Comparison of ENCODE assay signal across 8 cellular contexts in the genomic region with DNA sequence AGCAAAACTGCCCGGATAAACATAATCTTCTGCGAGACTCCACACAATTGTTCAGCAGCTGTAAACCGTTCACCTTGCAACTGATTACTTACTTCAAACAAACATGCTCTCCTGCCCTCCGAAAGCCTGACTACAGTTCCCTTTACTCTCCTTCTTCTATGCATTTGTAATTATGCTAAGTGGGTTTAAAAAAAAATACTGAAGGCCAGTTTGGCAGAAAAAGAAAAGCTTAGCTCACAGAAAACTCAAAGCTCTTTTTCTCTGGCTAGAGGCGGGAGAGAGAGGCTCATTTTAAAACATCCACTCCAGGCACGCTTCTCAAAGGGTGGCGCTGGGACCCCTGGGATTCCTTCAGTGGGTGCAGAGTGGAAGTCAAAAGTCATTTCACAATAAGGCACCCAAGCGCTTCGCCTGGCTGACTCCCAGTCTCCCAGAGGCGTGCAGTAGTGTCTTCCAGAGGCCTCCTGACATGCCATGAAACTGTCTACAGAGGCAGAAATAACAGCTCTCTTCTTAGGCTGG. TPM values are rescaled to one million over a fixed set of nuclear protein-coding genes. Genes with fewer than 3 reads are reported as not detected.
DNase-seq lines count a peak whose midpoint lies in the region; ATAC-seq and TF ChIP-seq lines count a peak whose summit lies in the region.

No MANE protein-coding gene starts in this region.

- peak overlapping the region; percentile 87 to 95 (median 90) for H3K4me3 Mint-ChIP-seq in CD4-positive, CD25-positive, alpha-beta regulatory T cell
- H3K4me3 Mint-ChIP-seq in naive thymus-derived CD4-positive, alpha-beta T cell: peak overlapping the region; percentile 75 to 90 (median 89)

- no peak for ATAC-seq in CD4-positive, CD25-positive, alpha-beta regulatory T cell (ENCODE audit: low read depth in 2 of 2)
- ATAC-seq in Panc1 (peak; percentile 50), HG02884 (IDR thresholded peaks at IDR 0.05; ENCODE audit: unreplicated experiment) (no peak), HG03442 (IDR thresholded peaks at IDR 0.05; ENCODE audit: unreplicated experiment) (no peak)
- no peak for ATAC-seq in naive thymus-derived CD4-positive, alpha-beta T cell

- TF ChIP-seq CTCF in Panc1 (IDR thresholded peaks at IDR 0.05): no peak

- H3K9me3 Mint-ChIP-seq in CD4-positive, CD25-positive, alpha-beta regulatory T cell: no peaks in the 10 kb centered on the region
- H3K9me3 Mint-ChIP-seq in naive thymus-derived CD4-positive, alpha-beta T cell: no peaks in the 10 kb centered on the region

- H3K9me3 ChIP-seq in CD4-positive, CD25-positive, alpha-beta regulatory T cell (ENCODE audit: control insufficient read depth in 2 of 2, low read length in 2 of 2): no peaks in the 10 kb centered on the region
- H3K9me3 ChIP-seq in Panc1 (ENCODE audit: control insufficient read depth, insufficient read depth, low read depth, low read length): no peaks in the 10 kb centered on the region
- H3K9me3 ChIP-seq in naive thymus-derived CD4-positive, alpha-beta T cell (ENCODE audit: control insufficient read depth in 2 of 3, low read length in 3 of 3): no peaks in the 10 kb centered on the region

- H3K4me1 ChIP-seq in CD4-positive, CD25-positive, alpha-beta regulatory T cell (ENCODE audit: control insufficient read depth, insufficient read depth, low read length, poor library complexity, severe bottlenecking): peaks cover 22% of the 10 kb centered on the region
- H3K4me1 ChIP-seq in Panc1 (ENCODE audit: control insufficient read depth, insufficient read depth, low read length): peaks cover 4% of the 10 kb centered on the region; the same call in 1 of the 2 replicates
- H3K4me1 ChIP-seq in naive thymus-derived CD4-positive, alpha-beta T cell (ENCODE audit: control insufficient read depth in 2 of 2, insufficient read depth in 2 of 2, low read length in 2 of 2): peaks cover 0 to 10% of the 10 kb centered on the region in 2 donors

- CTCF ChIA-PET in Panc1 (lab: Charles Lee): no interaction called here
- CTCF ChIA-PET in naive thymus-derived CD4-positive, alpha-beta T cell (lab: Charles Lee): no interaction called here

- H3K4me3 ChIP-seq in CD4-positive, CD25-positive, alpha-beta regulatory T cell (ENCODE audit: low read depth, low read length): peak overlapping the region; percentile 73
- peak overlapping the region; percentile 56 to 61 for H3K4me3 ChIP-seq in Panc1 (ENCODE audit: low read depth in 2 of 2, low read length in 2 of 2)
- H3K4me3 ChIP-seq in naive thymus-derived CD4-positive, alpha-beta T cell (ENCODE audit: low read length): no peak overlapping the region

- no peaks in the 10 kb centered on the region for H3K27me3 ChIP-seq in CD4-positive, CD25-positive, alpha-beta regulatory T cell (ENCODE audit: control insufficient read depth, insufficient read depth, low read length)
- H3K27me3 ChIP-seq in Panc1 (ENCODE audit: control insufficient read depth, insufficient read depth, low read length): no peaks in the 10 kb centered on the region
- no peaks in the 10 kb centered on the region for H3K27me3 ChIP-seq in naive thymus-derived CD4-positive, alpha-beta T cell (ENCODE audit: control insufficient read depth in 2 of 2, insufficient read depth in 2 of 2, low read length in 2 of 2)

- no peak for DNase-seq in CD4-positive, CD25-positive, alpha-beta regulatory T cell
- no peak for DNase-seq in Panc1 (ENCODE audit: low read depth, low spot score)
- DNase-seq in epithelial cell of prostate (ENCODE audit: low read depth, low spot score): no peak
- no peak for DNase-seq in naive thymus-derived CD4-positive, alpha-beta T cell
- DNase-seq in HuH-7.5 (ENCODE audit: low spot score): no peak
- no peak for DNase-seq in mucosa of gallbladder (ENCODE audit: low spot score)

- POLR2A ChIA-PET in Panc1 (lab: Charles Lee): no interaction called here
- POLR2A ChIA-PET in naive thymus-derived CD4-positive, alpha-beta T cell (lab: Charles Lee): no interaction called here

- H3K36me3 Mint-ChIP-seq in CD4-positive, CD25-positive, alpha-beta regulatory T cell: peaks cover 6% of the 10 kb centered on the region
- H3K36me3 Mint-ChIP-seq in naive thymus-derived CD4-positive, alpha-beta T cell: peaks cover 0 to 4% (median 0%) of the 10 kb centered on the region in 5 donors

- H3K27ac ChIP-seq in CD4-positive, CD25-positive, alpha-beta regulatory T cell (ENCODE audit: insufficient read depth, low read length, poor library complexity, severe bottlenecking): no peak overlapping the region
- H3K27ac ChIP-seq in Panc1 (ENCODE audit: low read length): peak overlapping the region; percentile 74
- H3K27ac ChIP-seq in epithelial cell of prostate: peak overlapping the region; percentile 43
- peak overlapping the region; percentile 77 for H3K27ac ChIP-seq in naive thymus-derived CD4-positive, alpha-beta T cell (ENCODE audit: low read depth, low read length)

- intact Hi-C loops in Panc1 (cut with micrococcal nuclease; ENCODE audit: unreplicated experiment): no loop called here
- intact Hi-C loops in naive thymus-derived CD4-positive, alpha-beta T cell (cut with micrococcal nuclease): loop anchor here in 1 of 2 donors (5.0 kb wide), 1 partner anchor 1047 kb away; a partner anchor contains a TSS

- in situ Hi-C loops in Panc1 (cut with HindIII; ENCODE audit: low pct_unique_long_range_greater_than_20kb, low sequenced_read_pairs): no loop called here

- peak overlapping the region; percentile 64 to 92 (median 87) for H3K27ac Mint-ChIP-seq in CD4-positive, CD25-positive, alpha-beta regulatory T cell
- peak overlapping the region; percentile 41 to 94 (median 88) for H3K27ac Mint-ChIP-seq in naive thymus-derived CD4-positive, alpha-beta T cell

- TSS peak; percentile 75 for BruUV-seq in Panc1 (replicated peaks; lab: Mats Ljungman, UMichigan)

- H3K27me3 Mint-ChIP-seq in CD4-positive, CD25-positive, alpha-beta regulatory T cell: no peaks in the 10 kb centered on the region
- no peaks in the 10 kb centered on the region for H3K27me3 Mint-ChIP-seq in naive thymus-derived CD4-positive, alpha-beta T cell

- no peaks in the 10 kb centered on the region for H3K36me3 ChIP-seq in CD4-positive, CD25-positive, alpha-beta regulatory T cell (ENCODE audit: control insufficient read depth, insufficient read depth, low read length)
- no peaks in the 10 kb centered on the region for H3K36me3 ChIP-seq in Panc1 (ENCODE audit: control insufficient read depth, insufficient read depth, low read length)
- peaks cover 0 to 7% (median 0%) of the 10 kb centered on the region in 3 experiments for H3K36me3 ChIP-seq in naive thymus-derived CD4-positive, alpha-beta T cell (ENCODE audit: control insufficient read depth in 2 of 3, insufficient read depth in 3 of 3, low read length in 3 of 3)

- H3K4me1 Mint-ChIP-seq in CD4-positive, CD25-positive, alpha-beta regulatory T cell: peaks cover 18 to 49% (median 27%) of the 10 kb centered on the region in 4 donors
- peaks cover 15 to 39% (median 30%) of the 10 kb centered on the region in 7 donors for H3K4me1 Mint-ChIP-seq in naive thymus-derived CD4-positive, alpha-beta T cell

RNA-seq across cellular contexts. Expression of a gene that starts 1.9 kb away (rescaled TPM):
- 18.4 TPM for total RNA-seq in CD4-positive, CD25-positive, alpha-beta regulatory T cell
- 10 to 100 TPM; 16.5 to 21.8 (median 19.2) TPM for polyA plus RNA-seq in CD4-positive, CD25-positive, alpha-beta regulatory T cell
- total RNA-seq in Panc1 (2021; ENCODE audit: unreplicated experiment) (20.1 TPM), mucosa of gallbladder (61.4 TPM)
- 21.8 TPM for polyA plus RNA-seq in Panc1 (2012; ENCODE audit: insufficient read length)
- total RNA-seq in naive thymus-derived CD4-positive, alpha-beta T cell: 10 to 100 TPM; 15.6 to 26.2 (median 20.4) TPM
- 10 to 100 TPM; 15.0 to 16.2 TPM for polyA plus RNA-seq in naive thymus-derived CD4-positive, alpha-beta T cell

RNA-seq across cellular contexts. Expression of a gene that starts 1.9 kb away (rescaled TPM):
- 19.5 TPM for total RNA-seq in CD4-positive, CD25-positive, alpha-beta regulatory T cell
- 10 to 100 TPM; 28.5 to 39.2 (median 32.5) TPM for polyA plus RNA-seq in CD4-positive, CD25-positive, alpha-beta regulatory T cell
- total RNA-seq in Panc1 (2021; ENCODE audit: unreplicated experiment) (23.9 TPM), mucosa of gallbladder (80.2 TPM)
- 19.1 TPM for polyA plus RNA-seq in Panc1 (2012; ENCODE audit: insufficient read length)
- 10 to 100 TPM; 23.7 to 37.0 (median 27.4) TPM for total RNA-seq in naive thymus-derived CD4-positive, alpha-beta T cell
- polyA plus RNA-seq in naive thymus-derived CD4-positive, alpha-beta T cell: 10 to 100 TPM; 33.3 to 44.3 TPM
